1 cellular context compared by ENCODE assay signal in the genomic region with DNA sequence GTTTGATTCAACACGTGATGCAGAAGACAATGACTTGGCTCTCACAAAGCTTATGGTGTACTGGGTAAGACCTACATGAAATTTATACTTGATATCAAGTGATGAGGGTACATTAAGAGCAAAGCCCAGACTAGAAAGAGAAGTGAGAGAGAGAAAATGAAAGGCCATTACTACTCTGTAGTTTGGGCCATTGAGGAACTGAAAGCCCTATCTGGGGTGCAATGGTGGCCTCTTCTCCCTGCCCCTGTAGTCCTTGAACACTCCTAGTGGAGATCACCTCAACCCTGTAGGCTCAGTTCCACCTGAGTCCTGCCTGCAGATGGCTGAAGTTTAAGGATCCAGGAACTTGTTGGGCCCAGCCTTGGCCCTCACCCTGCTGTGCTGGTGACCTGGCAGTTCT.
A peak's percentile ranks its signal among the peaks of the same experiment; 100 is the strongest.
TF ChIP-seq lines count a peak whose summit lies in the region.

No MANE protein-coding gene starts in this region.

TF ChIP-seq in GM12878, 131 proteins besides CTCF, POLR2A, EP300 and RAD21 (continued from another document):
- TF ChIP-seq, protein P1, sequence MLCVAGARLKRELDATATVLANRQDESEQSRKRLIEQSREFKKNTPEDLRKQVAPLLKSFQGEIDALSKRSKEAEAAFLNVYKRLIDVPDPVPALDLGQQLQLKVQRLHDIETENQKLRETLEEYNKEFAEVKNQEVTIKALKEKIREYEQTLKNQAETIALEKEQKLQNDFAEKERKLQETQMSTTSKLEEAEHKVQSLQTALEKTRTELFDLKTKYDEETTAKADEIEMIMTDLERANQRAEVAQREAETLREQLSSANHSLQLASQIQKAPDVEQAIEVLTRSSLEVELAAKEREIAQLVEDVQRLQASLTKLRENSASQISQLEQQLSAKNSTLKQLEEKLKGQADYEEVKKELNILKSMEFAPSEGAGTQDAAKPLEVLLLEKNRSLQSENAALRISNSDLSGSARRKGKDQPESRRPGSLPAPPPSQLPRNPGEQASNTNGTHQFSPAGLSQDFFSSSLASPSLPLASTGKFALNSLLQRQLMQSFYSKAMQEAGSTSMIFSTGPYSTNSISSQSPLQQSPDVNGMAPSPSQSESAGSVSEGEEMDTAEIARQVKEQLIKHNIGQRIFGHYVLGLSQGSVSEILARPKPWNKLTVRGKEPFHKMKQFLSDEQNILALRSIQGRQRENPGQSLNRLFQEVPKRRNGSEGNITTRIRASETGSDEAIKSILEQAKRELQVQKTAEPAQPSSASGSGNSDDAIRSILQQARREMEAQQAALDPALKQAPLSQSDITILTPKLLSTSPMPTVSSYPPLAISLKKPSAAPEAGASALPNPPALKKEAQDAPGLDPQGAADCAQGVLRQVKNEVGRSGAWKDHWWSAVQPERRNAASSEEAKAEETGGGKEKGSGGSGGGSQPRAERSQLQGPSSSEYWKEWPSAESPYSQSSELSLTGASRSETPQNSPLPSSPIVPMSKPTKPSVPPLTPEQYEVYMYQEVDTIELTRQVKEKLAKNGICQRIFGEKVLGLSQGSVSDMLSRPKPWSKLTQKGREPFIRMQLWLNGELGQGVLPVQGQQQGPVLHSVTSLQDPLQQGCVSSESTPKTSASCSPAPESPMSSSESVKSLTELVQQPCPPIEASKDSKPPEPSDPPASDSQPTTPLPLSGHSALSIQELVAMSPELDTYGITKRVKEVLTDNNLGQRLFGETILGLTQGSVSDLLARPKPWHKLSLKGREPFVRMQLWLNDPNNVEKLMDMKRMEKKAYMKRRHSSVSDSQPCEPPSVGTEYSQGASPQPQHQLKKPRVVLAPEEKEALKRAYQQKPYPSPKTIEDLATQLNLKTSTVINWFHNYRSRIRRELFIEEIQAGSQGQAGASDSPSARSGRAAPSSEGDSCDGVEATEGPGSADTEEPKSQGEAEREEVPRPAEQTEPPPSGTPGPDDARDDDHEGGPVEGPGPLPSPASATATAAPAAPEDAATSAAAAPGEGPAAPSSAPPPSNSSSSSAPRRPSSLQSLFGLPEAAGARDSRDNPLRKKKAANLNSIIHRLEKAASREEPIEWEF (IDR thresholded peaks at IDR 0.05; ENCODE audit: insufficient replicate concordance, low read depth, low read length) = no peak
- peak; percentile 83 for TF ChIP-seq YY1 (IDR thresholded peaks at IDR 0.05; ENCODE audit: low read depth, low read length)
- peak; percentile 66; the same call in 1 of the 2 replicates for TF ChIP-seq ZNF217 (IDR thresholded peaks at IDR 0.05)
- no peak for TF ChIP-seq KAT2A (conservative IDR thresholded peaks at IDR 0.05; ENCODE audit: control insufficient read depth, low read depth, low read length)
- 0 out of 2 replicates have a peak, but pooled peaks have one; percentile 14 for TF ChIP-seq MEF2A (IDR thresholded peaks at IDR 0.05; ENCODE audit: insufficient read depth, low read depth, low read length)
- no peak for TF ChIP-seq CBX3 (IDR thresholded peaks at IDR 0.05; ENCODE audit: borderline replicate concordance, low read depth)
- no peak for TF ChIP-seq BRCA1 (IDR thresholded peaks at IDR 0.05; ENCODE audit: low read depth, low read length)
- TF ChIP-seq ZNF274 (IDR thresholded peaks at IDR 0.05; ENCODE audit: insufficient read depth, insufficient read length) = no peak
- no peak for TF ChIP-seq RAD51 (IDR thresholded peaks at IDR 0.05)
- TF ChIP-seq, protein P2, sequence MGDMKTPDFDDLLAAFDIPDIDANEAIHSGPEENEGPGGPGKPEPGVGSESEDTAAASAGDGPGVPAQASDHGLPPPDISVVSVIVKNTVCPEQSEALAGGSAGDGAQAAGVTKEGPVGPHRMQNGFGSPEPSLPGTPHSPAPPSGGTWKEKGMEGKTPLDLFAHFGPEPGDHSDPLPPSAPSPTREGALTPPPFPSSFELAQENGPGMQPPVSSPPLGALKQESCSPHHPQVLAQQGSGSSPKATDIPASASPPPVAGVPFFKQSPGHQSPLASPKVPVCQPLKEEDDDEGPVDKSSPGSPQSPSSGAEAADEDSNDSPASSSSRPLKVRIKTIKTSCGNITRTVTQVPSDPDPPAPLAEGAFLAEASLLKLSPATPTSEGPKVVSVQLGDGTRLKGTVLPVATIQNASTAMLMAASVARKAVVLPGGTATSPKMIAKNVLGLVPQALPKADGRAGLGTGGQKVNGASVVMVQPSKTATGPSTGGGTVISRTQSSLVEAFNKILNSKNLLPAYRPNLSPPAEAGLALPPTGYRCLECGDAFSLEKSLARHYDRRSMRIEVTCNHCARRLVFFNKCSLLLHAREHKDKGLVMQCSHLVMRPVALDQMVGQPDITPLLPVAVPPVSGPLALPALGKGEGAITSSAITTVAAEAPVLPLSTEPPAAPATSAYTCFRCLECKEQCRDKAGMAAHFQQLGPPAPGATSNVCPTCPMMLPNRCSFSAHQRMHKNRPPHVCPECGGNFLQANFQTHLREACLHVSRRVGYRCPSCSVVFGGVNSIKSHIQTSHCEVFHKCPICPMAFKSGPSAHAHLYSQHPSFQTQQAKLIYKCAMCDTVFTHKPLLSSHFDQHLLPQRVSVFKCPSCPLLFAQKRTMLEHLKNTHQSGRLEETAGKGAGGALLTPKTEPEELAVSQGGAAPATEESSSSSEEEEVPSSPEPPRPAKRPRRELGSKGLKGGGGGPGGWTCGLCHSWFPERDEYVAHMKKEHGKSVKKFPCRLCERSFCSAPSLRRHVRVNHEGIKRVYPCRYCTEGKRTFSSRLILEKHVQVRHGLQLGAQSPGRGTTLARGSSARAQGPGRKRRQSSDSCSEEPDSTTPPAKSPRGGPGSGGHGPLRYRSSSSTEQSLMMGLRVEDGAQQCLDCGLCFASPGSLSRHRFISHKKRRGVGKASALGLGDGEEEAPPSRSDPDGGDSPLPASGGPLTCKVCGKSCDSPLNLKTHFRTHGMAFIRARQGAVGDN (IDR thresholded peaks at IDR 0.05) = 0 out of 2 replicates have a peak, but pooled peaks have one; percentile 29
- peak; percentile 76; the same call in 1 of the 2 replicates for TF ChIP-seq DPF2 (IDR thresholded peaks at IDR 0.05)
- TF ChIP-seq BACH1 (IDR thresholded peaks at IDR 0.05; ENCODE audit: borderline replicate concordance) = peak; percentile 22; the same call in 1 of the 2 replicates
- no peak for TF ChIP-seq GABPA (IDR thresholded peaks at IDR 0.05; ENCODE audit: low read depth)
- 0 out of 2 replicates have a peak, but pooled peaks have one; percentile 32 for TF ChIP-seq MTA2 (IDR thresholded peaks at IDR 0.05; ENCODE audit: low read depth)
- peak; percentile 77 for TF ChIP-seq IRF4 (IDR thresholded peaks at IDR 0.05; ENCODE audit: low read depth, low read length)
- TF ChIP-seq SPI1 (IDR thresholded peaks at IDR 0.05; ENCODE audit: borderline replicate concordance, insufficient read depth, low read depth, low read length) = peak; percentile 94
- TF ChIP-seq FOXM1 (IDR thresholded peaks at IDR 0.05; ENCODE audit: low read depth, low read length) = no peak
- TF ChIP-seq TCF12 (IDR thresholded peaks at IDR 0.05; ENCODE audit: low read depth, low read length) = no peak
- no peak for TF ChIP-seq SUZ12 (IDR thresholded peaks at IDR 0.05; ENCODE audit: unreplicated experiment)
- no peak for TF ChIP-seq TARDBP (IDR thresholded peaks at IDR 0.05; ENCODE audit: borderline replicate concordance)
- TF ChIP-seq TBL1XR1 (IDR thresholded peaks at IDR 0.05; ENCODE audit: low read depth, low read length) = no peak
- TF ChIP-seq CREM (IDR thresholded peaks at IDR 0.05; ENCODE audit: low read depth) = no peak
- no peak for TF ChIP-seq CEBPB (IDR thresholded peaks at IDR 0.05; ENCODE audit: borderline replicate concordance in 1 of 2, low read depth in 2 of 2, low read length in 2 of 2)
- no peak for TF ChIP-seq KLF5 (IDR thresholded peaks at IDR 0.05; ENCODE audit: partially characterized antibody)
- peak; percentile 23; the same call in 1 of the 2 replicates for TF ChIP-seq RUNX3 (IDR thresholded peaks at IDR 0.05; ENCODE audit: low read length)
- TF ChIP-seq TCF7 (IDR thresholded peaks at IDR 0.05; ENCODE audit: borderline replicate concordance) = no peak
- TF ChIP-seq NBN (IDR thresholded peaks at IDR 0.05) = no peak
- TF ChIP-seq, protein P3, sequence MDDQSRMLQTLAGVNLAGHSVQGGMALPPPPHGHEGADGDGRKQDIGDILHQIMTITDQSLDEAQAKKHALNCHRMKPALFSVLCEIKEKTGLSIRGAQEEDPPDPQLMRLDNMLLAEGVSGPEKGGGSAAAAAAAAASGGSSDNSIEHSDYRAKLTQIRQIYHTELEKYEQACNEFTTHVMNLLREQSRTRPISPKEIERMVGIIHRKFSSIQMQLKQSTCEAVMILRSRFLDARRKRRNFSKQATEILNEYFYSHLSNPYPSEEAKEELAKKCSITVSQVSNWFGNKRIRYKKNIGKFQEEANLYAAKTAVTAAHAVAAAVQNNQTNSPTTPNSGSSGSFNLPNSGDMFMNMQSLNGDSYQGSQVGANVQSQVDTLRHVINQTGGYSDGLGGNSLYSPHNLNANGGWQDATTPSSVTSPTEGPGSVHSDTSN (IDR thresholded peaks at IDR 0.05; ENCODE audit: insufficient replicate concordance, low read depth, low read length) = no peak
- 0 out of 2 replicates have a peak, but pooled peaks have one; percentile 19 for TF ChIP-seq CBX5 (IDR thresholded peaks at IDR 0.05; ENCODE audit: low read depth)
- 0 out of 3 replicates have a peak, but pooled peaks have one; percentile 13 for TF ChIP-seq POU2F2 (IDR thresholded peaks at IDR 0.05; ENCODE audit: borderline replicate concordance, low read depth, low read length)
- TF ChIP-seq FOXK2 (IDR thresholded peaks at IDR 0.05) = no peak
- TF ChIP-seq, protein P4, sequence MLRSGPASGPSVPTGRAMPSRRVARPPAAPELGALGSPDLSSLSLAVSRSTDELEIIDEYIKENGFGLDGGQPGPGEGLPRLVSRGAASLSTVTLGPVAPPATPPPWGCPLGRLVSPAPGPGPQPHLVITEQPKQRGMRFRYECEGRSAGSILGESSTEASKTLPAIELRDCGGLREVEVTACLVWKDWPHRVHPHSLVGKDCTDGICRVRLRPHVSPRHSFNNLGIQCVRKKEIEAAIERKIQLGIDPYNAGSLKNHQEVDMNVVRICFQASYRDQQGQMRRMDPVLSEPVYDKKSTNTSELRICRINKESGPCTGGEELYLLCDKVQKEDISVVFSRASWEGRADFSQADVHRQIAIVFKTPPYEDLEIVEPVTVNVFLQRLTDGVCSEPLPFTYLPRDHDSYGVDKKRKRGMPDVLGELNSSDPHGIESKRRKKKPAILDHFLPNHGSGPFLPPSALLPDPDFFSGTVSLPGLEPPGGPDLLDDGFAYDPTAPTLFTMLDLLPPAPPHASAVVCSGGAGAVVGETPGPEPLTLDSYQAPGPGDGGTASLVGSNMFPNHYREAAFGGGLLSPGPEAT (IDR thresholded peaks at IDR 0.05; ENCODE audit: low read depth) = no peak
- TF ChIP-seq ETV6 (conservative IDR thresholded peaks at IDR 0.05 in 1 of 2, IDR thresholded peaks at IDR 0.05 in 1 of 2; ENCODE audit: borderline replicate concordance in 1 of 2, low read depth in 1 of 2) = no peak
- TF ChIP-seq ZNF622 (IDR thresholded peaks at IDR 0.05) = no peak
- no peak for TF ChIP-seq SP1 (IDR thresholded peaks at IDR 0.05; ENCODE audit: low read depth, low read length)
- TF ChIP-seq IKZF1 (conservative IDR thresholded peaks at IDR 0.05) = peak; percentile 49
- TF ChIP-seq, protein P5, sequence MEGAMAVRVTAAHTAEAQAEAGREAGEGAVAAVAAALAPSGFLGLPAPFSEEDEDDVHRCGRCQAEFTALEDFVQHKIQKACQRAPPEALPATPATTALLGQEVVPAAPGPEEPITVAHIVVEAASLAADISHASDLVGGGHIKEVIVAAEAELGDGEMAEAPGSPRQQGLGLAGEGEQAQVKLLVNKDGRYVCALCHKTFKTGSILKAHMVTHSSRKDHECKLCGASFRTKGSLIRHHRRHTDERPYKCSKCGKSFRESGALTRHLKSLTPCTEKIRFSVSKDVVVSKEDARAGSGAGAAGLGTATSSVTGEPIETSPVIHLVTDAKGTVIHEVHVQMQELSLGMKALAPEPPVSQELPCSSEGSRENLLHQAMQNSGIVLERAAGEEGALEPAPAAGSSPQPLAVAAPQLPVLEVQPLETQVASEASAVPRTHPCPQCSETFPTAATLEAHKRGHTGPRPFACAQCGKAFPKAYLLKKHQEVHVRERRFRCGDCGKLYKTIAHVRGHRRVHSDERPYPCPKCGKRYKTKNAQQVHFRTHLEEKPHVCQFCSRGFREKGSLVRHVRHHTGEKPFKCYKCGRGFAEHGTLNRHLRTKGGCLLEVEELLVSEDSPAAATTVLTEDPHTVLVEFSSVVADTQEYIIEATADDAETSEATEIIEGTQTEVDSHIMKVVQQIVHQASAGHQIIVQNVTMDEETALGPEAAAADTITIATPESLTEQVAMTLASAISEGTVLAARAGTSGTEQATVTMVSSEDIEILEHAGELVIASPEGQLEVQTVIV (IDR thresholded peaks at IDR 0.05; ENCODE audit: borderline replicate concordance, partially characterized antibody) = no peak
- TF ChIP-seq CREB1 (IDR thresholded peaks at IDR 0.05; ENCODE audit: low read depth) = no peak
- no peak for TF ChIP-seq RBBP5 (conservative IDR thresholded peaks at IDR 0.05)
